In the genomic region with DNA sequence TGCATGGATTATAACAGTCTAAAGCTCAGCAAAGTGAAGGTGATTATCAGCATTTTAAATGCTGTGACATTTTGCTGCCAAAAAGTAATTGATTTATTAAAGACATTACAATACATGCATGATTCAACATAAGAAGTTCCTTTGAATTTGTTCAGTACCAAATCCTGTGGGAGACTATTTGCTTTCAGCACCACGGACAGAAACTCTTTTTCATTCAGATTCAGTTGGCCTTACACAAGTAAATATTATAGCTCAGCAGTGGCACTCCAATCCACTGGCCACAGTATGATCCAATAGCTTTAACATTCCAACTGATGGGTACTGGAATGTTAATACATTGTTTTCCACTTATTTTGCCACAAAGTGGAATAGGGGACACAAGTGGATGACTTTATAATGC, we compare ENCODE assay signal across 12 cellular contexts.
DNase-seq lines count a peak whose midpoint lies in the region; ATAC-seq, FAIRE-seq and TF ChIP-seq lines count a peak whose summit lies in the region.
"Had no signal": no experiment of that assay in that cellular context is flagged by ENCODE, and none has a peak within 500 bp of the region (broad histone marks: within the 10 kb centered on the region; RNA-seq: fewer than 3 reads in every experiment).

No MANE protein-coding gene starts in this region.

- no peaks in the 10 kb centered on the region for H3K9me2 ChIP-seq in HCT116 (ENCODE audit: insufficient read depth)

- no peak for TF ChIP-seq POLR2A in HCT116 (IDR thresholded peaks at IDR 0.05; ENCODE audit: borderline replicate concordance, extremely low read depth, insufficient read depth, insufficient read length)

- no peaks in the 10 kb centered on the region for H3K36me3 Mint-ChIP-seq in activated CD8-positive, alpha-beta T cell treated with anti-CD3 and anti-CD28 coated beads for 36 hours (ENCODE audit: low read depth)
- no peaks in the 10 kb centered on the region for H3K36me3 Mint-ChIP-seq in immature natural killer cell
- H3K36me3 Mint-ChIP-seq: activated naive CD8-positive, alpha-beta T cell treated with anti-CD3 and anti-CD28 coated beads, Interleukin-2, amount 10 ng/mL, durations not matched to agents 7 days and 5 days had no signal

- peaks cover 0 to 26% of the 10 kb centered on the region in 2 experiments; a peak in 1 of 4 replicates for H3K9me3 ChIP-seq in HCT116 (ENCODE audit: control insufficient read depth in 1 of 2, insufficient read depth in 1 of 2, low read depth in 1 of 2, low read length in 2 of 2)
- H3K9me3 ChIP-seq: heart right ventricle, pancreas had no signal

- no peak overlapping the region for H3K4me3 Mint-ChIP-seq in activated CD8-positive, alpha-beta T cell treated with anti-CD3 and anti-CD28 coated beads for 36 hours
- H3K4me3 Mint-ChIP-seq in immature natural killer cell = no peak overlapping the region
- H3K4me3 Mint-ChIP-seq: activated naive CD8-positive, alpha-beta T cell treated with anti-CD3 and anti-CD28 coated beads, Interleukin-2, amount 10 ng/mL, durations not matched to agents 7 days and 5 days had no signal

- H4K20me1 ChIP-seq in HCT116 (ENCODE audit: insufficient read depth) = no peaks in the 10 kb centered on the region

- peaks cover 3% of the 10 kb centered on the region for H3K9me3 Mint-ChIP-seq in activated CD8-positive, alpha-beta T cell treated with anti-CD3 and anti-CD28 coated beads for 36 hours
- peaks cover 4 to 33% (median 12%) of the 10 kb centered on the region in 6 donors for H3K9me3 Mint-ChIP-seq in immature natural killer cell

- no peak overlapping the region for H2AFZ ChIP-seq in HCT116 (ENCODE audit: low read depth, low read length, poor library complexity, severe bottlenecking)

- H3K4me2 ChIP-seq in HCT116 (ENCODE audit: low read length) = no peak overlapping the region

- no peaks in the 10 kb centered on the region for H3K4me1 Mint-ChIP-seq in activated CD8-positive, alpha-beta T cell treated with anti-CD3 and anti-CD28 coated beads for 36 hours (ENCODE audit: low read depth)
- H3K4me1 Mint-ChIP-seq in immature natural killer cell = no peaks in the 10 kb centered on the region
- H3K4me1 Mint-ChIP-seq: activated naive CD8-positive, alpha-beta T cell treated with anti-CD3 and anti-CD28 coated beads, Interleukin-2, amount 10 ng/mL, durations not matched to agents 7 days and 5 days had no signal

- no peaks in the 10 kb centered on the region for H3K36me3 ChIP-seq in HCT116 (ENCODE audit: control insufficient read depth in 1 of 2, insufficient read depth in 2 of 2, low read length in 2 of 2)
- H3K36me3 ChIP-seq: heart right ventricle, pancreas had no signal

- no peak overlapping the region for H3K4me3 ChIP-seq in HCT116 (replicated peaks in 1 of 2; ENCODE audit: low read depth in 1 of 2, low read length in 2 of 2)
- H3K4me3 ChIP-seq: heart right ventricle, pancreas had no signal

- CTCF ChIA-PET in HCT116 (lab: Charles Lee) = no interaction called here
- CTCF ChIA-PET in RWPE1 (lab: Yijun Ruan, JAX) = no interaction called here
- CTCF ChIA-PET in activated CD8-positive, alpha-beta T cell treated with anti-CD3 and anti-CD28 coated beads for 36 hours (lab: Charles Lee) = no interaction called here

- FAIRE-seq in D721Med (lab: Jason Lieb, UNC) = no peak
- FAIRE-seq: pancreas had no signal

- POLR2A ChIA-PET in HCT116 (lab: Charles Lee) = no interaction called here
- POLR2A ChIA-PET in RWPE1 (lab: Yijun Ruan, JAX; ENCODE audit: low non-redundant PET) = no interaction called here
- POLR2A ChIA-PET in activated CD8-positive, alpha-beta T cell treated with anti-CD3 and anti-CD28 coated beads for 36 hours (lab: Charles Lee) = no interaction called here

- no peak overlapping the region for H3K9ac ChIP-seq in HCT116 (ENCODE audit: low read length)

- no peak for DNase-seq in HCT116 (ENCODE audit: low read depth, low spot score)
- DNase-seq in RWPE1 (ENCODE audit: low spot score) = peak; percentile 10
- DNase-seq in fibroblast of gingiva (ENCODE audit: low read depth) = peak; percentile 32
- peak; percentile 11 for DNase-seq in non-pigmented ciliary epithelial cell (ENCODE audit: low read depth)
- no peak for DNase-seq in activated CD8-positive, alpha-beta T cell treated with anti-CD3 and anti-CD28 coated beads for 36 hours
- no peak for DNase-seq in activated naive CD4-positive, alpha-beta T cell treated with Interleukin-2 at 50 U/mL for 16 hours
- no peak for DNase-seq in immature natural killer cell
- no peak for DNase-seq in D721Med (ENCODE audit: insufficient read length, low spot score)
- DNase-seq: activated naive CD8-positive, alpha-beta T cell treated with anti-CD3 and anti-CD28 coated beads, Interleukin-2, amount 10 ng/mL, durations not matched to agents 7 days and 5 days; KG1; pancreas had no signal

- intact Hi-C loops in HCT116 (cut with micrococcal nuclease) = no loop called here
- intact Hi-C loops in activated CD8-positive, alpha-beta T cell treated with anti-CD3 and anti-CD28 coated beads for 36 hours (cut with micrococcal nuclease) = no loop called here

- H3K27ac Mint-ChIP-seq in activated CD8-positive, alpha-beta T cell treated with anti-CD3 and anti-CD28 coated beads for 36 hours = no peak overlapping the region
- H3K27ac Mint-ChIP-seq in immature natural killer cell = no peak overlapping the region
- H3K27ac Mint-ChIP-seq: activated naive CD8-positive, alpha-beta T cell treated with anti-CD3 and anti-CD28 coated beads, Interleukin-2, amount 10 ng/mL, durations not matched to agents 7 days and 5 days had no signal

- H3K27ac ChIP-seq in HCT116 (ENCODE audit: low read depth, low read length) = no peak overlapping the region
- no peak overlapping the region for H3K27ac ChIP-seq in RWPE1
- H3K27ac ChIP-seq: heart right ventricle, pancreas had no signal

- RAD21 ChIA-PET in HCT116 (lab: Charles Lee; ENCODE audit: low non-redundant PET in 1 of 2, low total read pairs in 2 of 2, uncharacterized antibody in 2 of 2, unreplicated experiment in 2 of 2) = no interaction called here

- H3K79me2 ChIP-seq in HCT116 (ENCODE audit: insufficient read depth, low read length) = no peaks in the 10 kb centered on the region

- no peaks in the 10 kb centered on the region for H3K27me3 ChIP-seq in HCT116 (ENCODE audit: insufficient read depth, low read length)
- H3K27me3 ChIP-seq: pancreas had no signal

- H3K4me1 ChIP-seq in HCT116 (ENCODE audit: control insufficient read depth in 1 of 2, insufficient read depth in 2 of 2, low read length in 2 of 2) = no peaks in the 10 kb centered on the region
- H3K4me1 ChIP-seq: heart right ventricle, pancreas had no signal

- TF ChIP-seq CTCF in HCT116 (IDR thresholded peaks at IDR 0.05 in 2 of 3, conservative IDR thresholded peaks at IDR 0.05 in 1 of 3; ENCODE audit: borderline replicate concordance in 1 of 3, insufficient read depth in 1 of 3, low read depth in 2 of 3, low read length in 2 of 3) (no peak), RWPE1 (conservative IDR thresholded peaks at IDR 0.05; ENCODE audit: low read depth) (no peak), D721Med (IDR thresholded peaks at IDR 0.05; ENCODE audit: insufficient read depth, missing control alignments) (no peak)
- TF ChIP-seq CTCF in activated CD8-positive, alpha-beta T cell treated with anti-CD3 and anti-CD28 coated beads for 36 hours (IDR thresholded peaks at IDR 0.05) = no peak

- H3K27me3 Mint-ChIP-seq in activated CD8-positive, alpha-beta T cell treated with anti-CD3 and anti-CD28 coated beads for 36 hours = peaks cover 7% of the 10 kb centered on the region
- H3K27me3 Mint-ChIP-seq in immature natural killer cell (ENCODE audit: low read depth in 3 of 3) = peaks cover 0 to 2% (median 1%) of the 10 kb centered on the region in 3 donors
- H3K27me3 Mint-ChIP-seq: activated naive CD8-positive, alpha-beta T cell treated with anti-CD3 and anti-CD28 coated beads, Interleukin-2, amount 10 ng/mL, durations not matched to agents 7 days and 5 days had no signal

- TF ChIP-seq RAD21 in HCT116 (IDR thresholded peaks at IDR 0.05; ENCODE audit: low read depth) = no peak

- no TSS peak for BruUV-seq in HCT116 (replicated peaks; lab: Mats Ljungman, UMichigan)

- ATAC-seq in HCT116 = no peak
- no peak for ATAC-seq in activated CD8-positive, alpha-beta T cell treated with anti-CD3 and anti-CD28 coated beads for 36 hours
- ATAC-seq: heart right ventricle had no signal

TF ChIP-seq in HCT116, 20 proteins besides CTCF, POLR2A, EP300 and RAD21 (continues in another document):
- TF ChIP-seq SIN3A (IDR thresholded peaks at IDR 0.05; ENCODE audit: low read depth) (no peak), FOSL1 (IDR thresholded peaks at IDR 0.05; ENCODE audit: low read depth) (no peak), CBX3 (IDR thresholded peaks at IDR 0.05; ENCODE audit: low read depth) (no peak), ATF3 (IDR thresholded peaks at IDR 0.05) (no peak)
- TF ChIP-seq, protein P1, sequence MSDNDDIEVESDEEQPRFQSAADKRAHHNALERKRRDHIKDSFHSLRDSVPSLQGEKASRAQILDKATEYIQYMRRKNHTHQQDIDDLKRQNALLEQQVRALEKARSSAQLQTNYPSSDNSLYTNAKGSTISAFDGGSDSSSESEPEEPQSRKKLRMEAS (IDR thresholded peaks at IDR 0.05) = no peak

Comparison
In these comparisons a context has a peak if more than half of its experiments do, and no peak if none do; other contexts are left out.
1. DNase-seq: peak in RWPE1 (single experiment), fibroblast of gingiva (single experiment) and non-pigmented ciliary epithelial cell (single experiment); none in HCT116 (single experiment), activated CD8-positive, alpha-beta T cell treated with anti-CD3 and anti-CD28 coated beads for 36 hours (single experiment), activated naive CD4-positive, alpha-beta T cell treated with Interleukin-2 at 50 U/mL for 16 hours (single experiment), immature natural killer cell (0 of 3) and D721Med (single experiment).